In genomic region chr19:42175952-42176648, GRCh38 we compare ENCODE assay signal across 8 cellular contexts. TPM values are rescaled to one million over a fixed set of nuclear protein-coding genes. Genes with fewer than 3 reads are reported as not detected.
DNase-seq lines count a peak whose midpoint lies in the region; ATAC-seq, FAIRE-seq and TF ChIP-seq lines count a peak whose summit lies in the region.

No MANE protein-coding gene starts in this region.

- H3K9me3 ChIP-seq in lower lobe of right lung (no peaks in the 10 kb centered on the region), tibial nerve (no peaks in the 10 kb centered on the region)

- peak overlapping the region; percentile 29 for H3K4me3 ChIP-seq in GM06990 (replicated peaks; ENCODE audit: low read depth, low read length)
- H3K4me3 ChIP-seq in lower lobe of right lung = peak overlapping the region; percentile 42
- H3K4me3 ChIP-seq in tibial nerve = peak overlapping the region; percentile 27 to 52 (median 40)

- TF ChIP-seq CTCF in GM06990 (IDR thresholded peaks at IDR 0.05; ENCODE audit: insufficient read depth, low read length, poor library complexity, severe bottlenecking) (no peak), MCF 10A (IDR thresholded peaks at IDR 0.05; ENCODE audit: unreplicated experiment) (no peak), lower lobe of right lung (IDR thresholded peaks at IDR 0.05) (no peak), tibial nerve (IDR thresholded peaks at IDR 0.05) (no peak)

- no peaks in the 10 kb centered on the region for H3K36me3 ChIP-seq in GM06990 (ENCODE audit: control insufficient read depth, insufficient read depth, low read length)
- no peaks in the 10 kb centered on the region for H3K36me3 ChIP-seq in lower lobe of right lung
- H3K36me3 ChIP-seq in tibial nerve = no peaks in the 10 kb centered on the region

- no TSS peak for BruUV-seq in MCF 10A (replicated peaks; lab: Mats Ljungman, UMichigan)

- no peaks in the 10 kb centered on the region for H3K9me3 Mint-ChIP-seq in MCF 10A (ENCODE audit: unreplicated experiment)

- H3K27ac Mint-ChIP-seq in MCF 10A (ENCODE audit: low read depth, unreplicated experiment) = no peak overlapping the region

- FAIRE-seq in frontal cortex (lab: Jason Lieb, UNC) = no peak

- peak overlapping the region; percentile 59 for H3K4me3 Mint-ChIP-seq in MCF 10A (ENCODE audit: unreplicated experiment)

- no peak for TF ChIP-seq POLR2A in tibial nerve (IDR thresholded peaks at IDR 0.05)

- no peak for TF ChIP-seq EP300 in tibial nerve (IDR thresholded peaks at IDR 0.05)

- CTCF ChIA-PET in MCF 10A (lab: Yijun Ruan, JAX) = interaction anchor here (0.6 to 2.6 kb wide), 8 partner anchors 9 to 207 kb away, joined by 3 to 14 read pairs (median 4); no protein-coding TSS in a partner anchor

- H3K4me1 Mint-ChIP-seq in MCF 10A (ENCODE audit: insufficient read depth, unreplicated experiment) = peaks cover 8% of the 10 kb centered on the region

- 2% methylated on average over 34 of the region's 34 CpGs for WGBS in tibial nerve, 2 donors

- peaks cover 25% of the 10 kb centered on the region for H3K27me3 Mint-ChIP-seq in MCF 10A (ENCODE audit: insufficient read depth, unreplicated experiment)

- H3K27me3 ChIP-seq in GM06990 (replicated peaks; ENCODE audit: control insufficient read depth, insufficient read depth, low read length) (peaks cover 8% of the 10 kb centered on the region), lower lobe of right lung (ENCODE audit: low read depth) (peaks cover 77% of the 10 kb centered on the region), tibial nerve (peaks cover 3 to 89% of the 10 kb centered on the region in 2 donors)

- POLR2A ChIA-PET in MCF 10A (lab: Yijun Ruan, JAX) = interaction anchor here (0.8 to 1.0 kb wide), 2 partner anchors 9 to 31 kb away, joined by 3 to 7 read pairs; no protein-coding TSS in a partner anchor

- H3K36me3 Mint-ChIP-seq in MCF 10A (ENCODE audit: insufficient read depth, unreplicated experiment) = no peaks in the 10 kb centered on the region

- ATAC-seq in lower lobe of right lung (peak in 1 of 2 donors; percentile 50), HG03521 (IDR thresholded peaks at IDR 0.05; ENCODE audit: unreplicated experiment) (no peak), GM18867 (IDR thresholded peaks at IDR 0.05; ENCODE audit: unreplicated experiment) (no peak)

- H3K4me1 ChIP-seq in lower lobe of right lung (peaks cover 14% of the 10 kb centered on the region), tibial nerve (peaks cover 0 to 20% (median 10%) of the 10 kb centered on the region in 4 donors)

- DNase-seq in GM06990 (ENCODE audit: extremely low read depth, insufficient read length) = no peak
- DNase-seq in NCI-H2227 (lab: John Stamatoyannopoulos, UW; ENCODE audit: unreplicated experiment) = peak; percentile 67
- DNase-seq in MCF 10A (ENCODE audit: unreplicated experiment) = no peak
- no peak for DNase-seq in lower lobe of right lung
- DNase-seq in tibial nerve (ENCODE audit: low spot score in 2 of 2) = no peak
- no peak for DNase-seq in frontal cortex (ENCODE audit: low spot score in 2 of 2)

- intact Hi-C loops in MCF 10A (cut with micrococcal nuclease) (no loop called here), lower lobe of right lung (cut with DNase I) (no loop called here)

- H3K27ac ChIP-seq in lower lobe of right lung (no peak overlapping the region), tibial nerve (peak overlapping the region in 1 of 4 donors; percentile 13)

RNA-seq across cellular contexts. Expression of gene DEDD2, which starts 41.4 kb away (rescaled TPM):
- total RNA-seq in MCF 10A (2022) (28.5 and 31.2 TPM in 2 replicates), lower lobe of right lung (35.6 TPM), tibial nerve (10 to 100 TPM; 33.9 to 56.2 (median 40.3) TPM), frontal cortex (20.0 TPM)

RNA-seq across cellular contexts. Expression of gene POU2F2, which starts 43.9 kb away (rescaled TPM):
- total RNA-seq in MCF 10A (2022) = 0.49 and 0.70 TPM in 2 replicates
- total RNA-seq in lower lobe of right lung = 6.1 TPM
- 1 to 10 TPM in 1 of 4 donors, under 1 TPM in 3; 0.21 to 6.0 (median 0.51) TPM for total RNA-seq in tibial nerve
- 2.9 TPM for total RNA-seq in frontal cortex

RNA-seq across cellular contexts. Expression of gene ZNF526, which starts 44.0 kb away (rescaled TPM):
- total RNA-seq in MCF 10A (2022) = 11.5 and 12.3 TPM in 2 replicates
- 11.7 TPM for total RNA-seq in lower lobe of right lung
- 1 to 10 TPM; 4.3 to 6.3 (median 6.3) TPM for total RNA-seq in tibial nerve
- 4.1 TPM for total RNA-seq in frontal cortex
